ENCODE assay signal across 8 cellular contexts in the genomic region with DNA sequence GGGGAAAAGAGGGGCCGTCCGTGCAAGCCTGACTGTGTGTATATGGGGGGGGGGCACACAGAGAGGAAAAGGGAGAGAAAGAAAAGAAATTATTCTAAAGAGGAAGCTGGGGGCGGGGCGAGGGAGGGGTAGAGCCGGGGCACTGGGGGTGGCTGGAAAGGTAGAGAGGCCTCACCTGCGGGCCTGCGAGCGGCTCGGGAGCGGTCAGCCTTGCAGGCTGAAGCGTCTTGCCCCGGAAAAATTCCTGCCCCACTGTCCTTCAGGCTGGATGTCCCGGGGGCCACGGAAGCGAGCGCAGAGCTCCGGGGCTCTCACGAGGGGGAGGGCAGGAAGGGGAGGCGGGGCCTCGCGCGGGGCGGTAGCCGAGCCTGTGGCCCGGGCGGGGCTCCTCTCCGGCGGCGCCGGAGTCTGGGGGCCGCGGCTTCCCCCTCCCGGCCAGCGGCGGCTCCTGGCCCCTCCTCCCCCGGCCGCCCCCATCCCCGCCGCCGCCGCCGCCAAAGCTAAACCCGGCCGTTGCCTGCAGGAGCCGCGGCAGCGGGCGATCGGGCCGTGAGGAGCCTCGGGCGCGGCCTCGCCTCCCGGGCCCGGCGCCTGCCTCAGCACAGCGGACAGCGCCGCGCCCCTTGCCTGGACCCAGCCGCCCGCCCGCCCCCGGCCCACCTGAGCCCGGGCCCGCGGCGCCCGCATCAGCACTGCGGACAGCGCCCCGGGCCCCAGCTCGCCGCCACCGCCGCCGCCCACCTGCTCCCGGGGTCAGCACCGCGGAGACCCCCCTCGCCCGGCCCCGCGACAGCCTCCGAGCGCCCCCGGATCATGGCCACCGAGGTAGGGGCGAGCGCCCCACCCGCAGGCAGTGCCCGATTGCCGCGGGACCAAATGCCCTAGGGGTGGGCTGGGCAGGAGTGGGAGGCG. TPM values are rescaled to one million over a fixed set of nuclear protein-coding genes. Genes with fewer than 3 reads are reported as not detected.
DNase-seq lines count a peak whose midpoint lies in the region; ATAC-seq lines count a peak whose summit lies in the region.

A gene (plus strand): TSS at position 353 of the 912 bp plus-strand sequence. CDS start 461 bp downstream, at position 814.

- no peaks in the 10 kb centered on the region for H3K9me3 Mint-ChIP-seq in memory B cell

- H3K27me3 Mint-ChIP-seq in memory B cell, result peaks cover 30% of the 10 kb centered on the region

- H3K9me3 ChIP-seq in MG63, result no peaks in the 10 kb centered on the region

- DNase-seq in NCI-H524 (lab: John Stamatoyannopoulos, UW) (peak; percentile 4 to 22), NCI-H524 treated with DMSO at 0.1 percent for 48 hours (lab: John Stamatoyannopoulos, UW) (no peak), MG63 (peak; percentile 42), dermis blood vessel endothelial cell (peak; percentile 37), memory B cell (ENCODE audit: low spot score in 2 of 2) (peak; percentile 27 to 48), SKM-1 (lab: John Stamatoyannopoulos, UW; ENCODE audit: unreplicated experiment) (no peak)
- peak; percentile 50 to 61 for DNase-seq in activated CD4-positive, alpha-beta T cell treated with anti-CD3 and anti-CD28 coated beads for 4 hours
- DNase-seq in stimulated activated CD8-positive, alpha-beta memory T cell treated with anti-CD3 and anti-CD28 coated beads, Interleukin-4, amount 100 ng/mL, for 1 hour (ENCODE audit: low read depth in 2 of 2, low spot score in 1 of 2), result peak; percentile 23 to 35

- H3K4me3 Mint-ChIP-seq in memory B cell, result peak within 1 kb of the TSS; percentile 88

- H3K27ac Mint-ChIP-seq in memory B cell, result no peak within 1 kb of the TSS

- H3K36me3 Mint-ChIP-seq in memory B cell, result no peaks in the 10 kb centered on the region

- H3K4me1 Mint-ChIP-seq in memory B cell, result peaks cover 13% of the 10 kb centered on the region

- peak within 1 kb of the TSS; percentile 28 for H3K4me3 ChIP-seq in MG63

- peaks cover 11% of the 10 kb centered on the region for H3K27me3 ChIP-seq in MG63

- peak; percentile 83 for ATAC-seq in memory B cell (ENCODE audit: low read depth)

- H3K36me3 ChIP-seq in MG63, result no peaks in the 10 kb centered on the region

RNA-seq across cellular contexts. Expression of the gene that starts here (rescaled TPM):
- 0.20 TPM in 1 of 2 replicates, not detected in the other for total RNA-seq in MG63 (2014; rRNA removed; shearing (Covaris generic); ENCODE audit: low replicate concordance)
- total RNA-seq in dermis blood vessel endothelial cell, result under 0.01 and 0.05 TPM in 2 replicates

Comparison
In these comparisons a context has a peak if more than half of its experiments do, and no peak if none do; other contexts are left out.
1. DNase-seq: peak in NCI-H524 (2 of 2), activated CD4-positive, alpha-beta T cell treated with anti-CD3 and anti-CD28 coated beads for 4 hours (2 of 2), memory B cell (2 of 2) and stimulated activated CD8-positive, alpha-beta memory T cell treated with anti-CD3 and anti-CD28 coated beads, Interleukin-4, amount 100 ng/mL, for 1 hour (2 of 2); none in NCI-H524 treated with DMSO at 0.1 percent for 48 hours (single experiment) and SKM-1 (single experiment).
2. Peak in DNase-seq and H3K4me3 ChIP-seq in MG63; RNA of the gene not detected or under 1 TPM.
3. Peak in DNase-seq in dermis blood vessel endothelial cell; RNA of the gene not detected or under 1 TPM.